Comparison of ENCODE assay signal across 7 cellular contexts in genomic region chr3:89679686-89680085, GRCh38.
"Had no signal": no experiment of that assay in that cellular context is flagged by ENCODE, and none has a peak within 500 bp of the region (broad histone marks: within the 10 kb centered on the region; RNA-seq: fewer than 3 reads in every experiment).

No MANE protein-coding gene starts in this region.

- H3K4me2 ChIP-seq: KMS-11 had no signal

- H3K9ac ChIP-seq: KMS-11 had no signal

- DNase-seq: IMR-90, KBM-7, KG1 had no signal

- ATAC-seq: K562 had no signal

- H3K4me3 ChIP-seq: K562 had no signal

- H3K27ac ChIP-seq: HL-60, KMS-11 had no signal

- FAIRE-seq: HTR-8/SVneo, K562 had no signal
